Comparison of ENCODE assay signal across 9 cellular contexts in genomic region chr16:67560827-67561342, GRCh38. TPM values are rescaled to one million over a fixed set of nuclear protein-coding genes. Genes with fewer than 3 reads are reported as not detected.
A peak's percentile ranks its signal among the peaks of the same experiment; 100 is the strongest.
DNase-seq lines count a peak whose midpoint lies in the region; ATAC-seq and TF ChIP-seq lines count a peak whose summit lies in the region.
"Had no signal": no experiment of that assay in that cellular context is flagged by ENCODE, and none has a peak within 500 bp of the region (broad histone marks: within the 10 kb centered on the region; RNA-seq: fewer than 3 reads in every experiment).

No MANE protein-coding gene starts in this region.

- H3K9me3 Mint-ChIP-seq in CD4-positive, alpha-beta T cell: no peaks in the 10 kb centered on the region
- H3K9me3 Mint-ChIP-seq in central memory CD8-positive, alpha-beta T cell: no peaks in the 10 kb centered on the region
- no peaks in the 10 kb centered on the region for H3K9me3 Mint-ChIP-seq in nephron progenitor cell

- intact Hi-C loops in CD4-positive, alpha-beta T cell (cut with DNase I, micrococcal nuclease): loop anchor here (5.0 kb wide), 3 partner anchors 39 to 809 kb away; partner anchors contain the start of genes DYNC1LI2 (in 1 of the 2), RANBP10 (in 1 of the 2) and TSNAXIP1 (in 1 of the 2)

- peaks cover 26% of the 10 kb centered on the region for H3K4me1 ChIP-seq in KMS-11 (ENCODE audit: low read depth, poor library complexity, severe bottlenecking)

- H3K4me3 Mint-ChIP-seq in CD4-positive, alpha-beta T cell: peak overlapping the region; percentile 91
- peak overlapping the region; percentile 90 for H3K4me3 Mint-ChIP-seq in central memory CD8-positive, alpha-beta T cell
- peak overlapping the region; percentile 85 for H3K4me3 Mint-ChIP-seq in nephron progenitor cell

- no peak for DNase-seq in CD4-positive, alpha-beta T cell
- DNase-seq in central memory CD8-positive, alpha-beta T cell (ENCODE audit: low spot score in 2 of 2): no peak
- DNase-seq in nephron progenitor cell: no peak
- DNase-seq in NCI-H2107 (lab: John Stamatoyannopoulos, UW): no peak
- DNase-seq: thyroid gland had no signal

- H3K4me1 Mint-ChIP-seq in CD4-positive, alpha-beta T cell (ENCODE audit: low read depth): peaks cover 49% of the 10 kb centered on the region
- peaks cover 34% of the 10 kb centered on the region for H3K4me1 Mint-ChIP-seq in central memory CD8-positive, alpha-beta T cell
- H3K4me1 Mint-ChIP-seq in nephron progenitor cell: peaks cover 27% of the 10 kb centered on the region

- peak overlapping the region; percentile 82 for H3K27ac ChIP-seq in CD4-positive, alpha-beta T cell (ENCODE audit: low read depth, low read length)
- H3K27ac ChIP-seq in KMS-11: peak overlapping the region; percentile 99; the same call in 1 of the 2 replicates

- no peaks in the 10 kb centered on the region for H3K9me3 ChIP-seq in CD4-positive, alpha-beta T cell (ENCODE audit: control insufficient read depth, low read length)
- H3K9me3 ChIP-seq: thyroid gland had no signal

- peaks cover 26% of the 10 kb centered on the region for H3K79me2 ChIP-seq in KMS-11 (ENCODE audit: insufficient read depth, low read depth)

- no peaks in the 10 kb centered on the region for H3K36me3 ChIP-seq in KMS-11 (ENCODE audit: insufficient read depth)
- H3K36me3 ChIP-seq: thyroid gland had no signal

- no peaks in the 10 kb centered on the region for H3K27me3 Mint-ChIP-seq in CD4-positive, alpha-beta T cell
- no peaks in the 10 kb centered on the region for H3K27me3 Mint-ChIP-seq in central memory CD8-positive, alpha-beta T cell
- H3K27me3 Mint-ChIP-seq in nephron progenitor cell (ENCODE audit: low read depth, poor library complexity): no peaks in the 10 kb centered on the region

- H3K27ac Mint-ChIP-seq in CD4-positive, alpha-beta T cell: peak overlapping the region; percentile 93
- peak overlapping the region; percentile 92 for H3K27ac Mint-ChIP-seq in central memory CD8-positive, alpha-beta T cell (ENCODE audit: low read depth)
- H3K27ac Mint-ChIP-seq in nephron progenitor cell: peak overlapping the region; percentile 93

- CTCF ChIA-PET in CD4-positive, alpha-beta T cell (lab: Charles Lee): interaction anchor here (0.7 to 9.5 kb wide), 5 partner anchors 13 to 83 kb away, joined by 3 to 119 read pairs (median 14); partner anchors contain the start of genes ATP6V0D1 and CARMIL2

- no peak for TF ChIP-seq CTCF in CD4-positive, alpha-beta T cell (IDR thresholded peaks at IDR 0.05)
- TF ChIP-seq CTCF in KMS-11 (conservative IDR thresholded peaks at IDR 0.05; ENCODE audit: low read depth, low read length): no peak
- no peak for TF ChIP-seq CTCF in nephron progenitor cell (IDR thresholded peaks at IDR 0.05)

- peak overlapping the region; percentile 98; the same call in 1 of the 2 replicates for H3K9ac ChIP-seq in KMS-11

- H3K4me2 ChIP-seq in KMS-11: peak overlapping the region; percentile 88

- H3K36me3 Mint-ChIP-seq in CD4-positive, alpha-beta T cell (ENCODE audit: low read depth): peaks cover 16% of the 10 kb centered on the region
- peaks cover 18% of the 10 kb centered on the region for H3K36me3 Mint-ChIP-seq in central memory CD8-positive, alpha-beta T cell (ENCODE audit: insufficient read depth)
- H3K36me3 Mint-ChIP-seq in nephron progenitor cell (ENCODE audit: low read depth): no peaks in the 10 kb centered on the region

- POLR2A ChIA-PET in CD4-positive, alpha-beta T cell (lab: Charles Lee): interaction anchor here (1.1 to 10.4 kb wide), 12 partner anchors 9 to 524 kb away, joined by 3 to 358 read pairs (median 8); partner anchors contain the start of genes ACD, CARMIL2, NFATC3 and PARD6A

- no peaks in the 10 kb centered on the region for H3K27me3 ChIP-seq in CD4-positive, alpha-beta T cell (ENCODE audit: control insufficient read depth, insufficient read depth, low read length)
- H3K27me3 ChIP-seq in KMS-11 (ENCODE audit: insufficient read depth, low read depth): no peaks in the 10 kb centered on the region
- H3K27me3 ChIP-seq: thyroid gland had no signal

- peak overlapping the region; percentile 56; the same call in 1 of the 2 replicates for H2AFZ ChIP-seq in KMS-11 (ENCODE audit: low read depth)

- no peak for ATAC-seq in CD4-positive, alpha-beta T cell (ENCODE audit: poor library complexity)
- ATAC-seq in central memory CD8-positive, alpha-beta T cell (replicated peaks; ENCODE audit: extremely low read depth, poor library complexity, severe bottlenecking): no peak
- ATAC-seq in GM19397 (IDR thresholded peaks at IDR 0.05; ENCODE audit: unreplicated experiment) (no peak), GM18861 (IDR thresholded peaks at IDR 0.05; ENCODE audit: unreplicated experiment) (no peak), HG02970 (IDR thresholded peaks at IDR 0.05; ENCODE audit: low FRiP score, unreplicated experiment) (no peak)

- no peak overlapping the region for H3K4me3 ChIP-seq in KMS-11 (IDR thresholded peaks at IDR 0.05; ENCODE audit: insufficient read depth, low read depth, low read length)

- H4K20me1 ChIP-seq in KMS-11 (ENCODE audit: insufficient read depth): no peaks in the 10 kb centered on the region

RNA-seq across cellular contexts. Expression of gene CTCF, which starts 1.4 kb away (rescaled TPM):
- total RNA-seq in CD4-positive, alpha-beta T cell: 10 to 100 TPM; 43.8 to 46.4 TPM

RNA-seq across cellular contexts. Expression of gene RIPOR1, which starts 32.3 kb away (rescaled TPM):
- total RNA-seq in CD4-positive, alpha-beta T cell: 10 to 100 TPM; 21.3 to 25.4 TPM
